In genomic region chr3:19273091-19273490, GRCh38 we compare ENCODE assay signal across 23 cellular contexts.
"Had no signal": no experiment of that assay in that cellular context is flagged by ENCODE, and none has a peak within 500 bp of the region (broad histone marks: within the 10 kb centered on the region; RNA-seq: fewer than 3 reads in every experiment).

No MANE protein-coding gene starts in this region.

- H3K27me3 ChIP-seq: colonic mucosa, esophagus muscularis mucosa, esophagus squamous epithelium, foreskin keratinocyte, gastrocnemius medialis, gastroesophageal sphincter, heart left ventricle had no signal

- H3K4me1 ChIP-seq: colonic mucosa, esophagus muscularis mucosa, esophagus squamous epithelium, foreskin keratinocyte, gastrocnemius medialis, gastroesophageal sphincter, heart left ventricle, heart right ventricle had no signal

- H3K9me3 ChIP-seq: colonic mucosa, esophagus muscularis mucosa, esophagus squamous epithelium, gastrocnemius medialis, gastroesophageal sphincter, heart left ventricle had no signal

- H3K27ac ChIP-seq: colonic mucosa, coronary artery, epithelial cell of prostate, esophagus muscularis mucosa, esophagus squamous epithelium, foreskin keratinocyte, gastrocnemius medialis, gastroesophageal sphincter, heart left ventricle, heart right ventricle had no signal

- H3K4me3 Mint-ChIP-seq: dendritic cell treated with granulocyte-macrophage colony-stimulating factor and Interleukin-4, amounts not matched to agents 40 ng/mL and 50 ng/mL, for 4 days; effector memory CD8-positive, alpha-beta T cell had no signal

- H3K27me3 Mint-ChIP-seq: dendritic cell treated with granulocyte-macrophage colony-stimulating factor and Interleukin-4, amounts not matched to agents 40 ng/mL and 50 ng/mL, for 4 days; effector memory CD8-positive, alpha-beta T cell had no signal

- H3K27ac Mint-ChIP-seq: dendritic cell treated with granulocyte-macrophage colony-stimulating factor and Interleukin-4, amounts not matched to agents 40 ng/mL and 50 ng/mL, for 4 days; effector memory CD8-positive, alpha-beta T cell had no signal

- DNase-seq: colonic mucosa; cortex of kidney; dermis blood vessel endothelial cell; dorsolateral prefrontal cortex; effector CD4-positive, alpha-beta T cell; effector CD8-positive, alpha-beta T cell; effector memory CD4-positive, alpha-beta T cell; effector memory CD8-positive, alpha-beta T cell; erythroblast; esophagus squamous epithelium; foreskin fibroblast; foreskin keratinocyte; foreskin melanocyte; gastrocnemius medialis; glutamatergic neuron; head of caudate nucleus; heart left ventricle; heart right ventricle had no signal

- H3K36me3 ChIP-seq: colonic mucosa, esophagus muscularis mucosa, esophagus squamous epithelium, gastrocnemius medialis, gastroesophageal sphincter, heart left ventricle, heart right ventricle had no signal

- H3K4me3 ChIP-seq: colonic mucosa, coronary artery, dorsolateral prefrontal cortex, esophagus muscularis mucosa, esophagus squamous epithelium, gastrocnemius medialis, gastroesophageal sphincter, heart left ventricle, heart right ventricle had no signal

- H3K9me3 Mint-ChIP-seq: dendritic cell treated with granulocyte-macrophage colony-stimulating factor and Interleukin-4, amounts not matched to agents 40 ng/mL and 50 ng/mL, for 4 days had no signal
